In genomic region chr14:90517431-90517841, GRCh38 we compare ENCODE assay signal across 15 cellular contexts.
DNase-seq lines count a peak whose midpoint lies in the region; ATAC-seq and TF ChIP-seq lines count a peak whose summit lies in the region.
"Had no signal": no experiment of that assay in that cellular context is flagged by ENCODE, and none has a peak within 500 bp of the region (broad histone marks: within the 10 kb centered on the region; RNA-seq: fewer than 3 reads in every experiment).

No MANE protein-coding gene starts in this region.

- ATAC-seq in GM18867 (IDR thresholded peaks at IDR 0.05; ENCODE audit: unreplicated experiment) = no peak
- ATAC-seq: activated naive CD8-positive, alpha-beta T cell treated with anti-CD3 and anti-CD28 coated beads, Interleukin-2, amount 50 U/mL, for 24 hours had no signal

- peaks cover 0 to 74% (median 60%) of the 10 kb centered on the region in 4 donors for H3K4me1 ChIP-seq in sigmoid colon

- no peak overlapping the region for H3K27ac Mint-ChIP-seq in activated T-cell treated with anti-CD3 and anti-CD28 coated beads, Interleukin-2, amount 50 U/mL, for 24 hours
- H3K27ac Mint-ChIP-seq: activated naive CD8-positive, alpha-beta T cell treated with anti-CD3 and anti-CD28 coated beads, Interleukin-2, amount 50 U/mL, for 24 hours; activated T-helper 1 cell treated with anti-CD3 and anti-CD28 coated beads, Interleukin-12 subunit alpha, Interleukin-12 subunit beta, Interleukin-2, Interleukin-4 antibody, amounts not matched to agents 30 ng/mL and 10 ng/mL and 1 ng/mL, durations not matched to agents 14 hours and 24 hours and 36 hours had no signal

- no peak for TF ChIP-seq CTCF in sigmoid colon (IDR thresholded peaks at IDR 0.05)

- H3K36me3 Mint-ChIP-seq in activated T-cell treated with anti-CD3 and anti-CD28 coated beads, Interleukin-2, amount 50 U/mL, for 24 hours (ENCODE audit: low read depth) = no peaks in the 10 kb centered on the region

- TF ChIP-seq POLR2A in sigmoid colon (IDR thresholded peaks at IDR 0.05) = no peak

- no peak for TF ChIP-seq EP300 in sigmoid colon (IDR thresholded peaks at IDR 0.05)

- H3K4me3 ChIP-seq in sigmoid colon = no peak overlapping the region
- H3K4me3 ChIP-seq: SJCRH30 had no signal

- WGBS in sigmoid colon, 2 donors = 26 to 65% methylated on average over 10 of the region's 10 CpGs

- no peaks in the 10 kb centered on the region for H3K9me3 ChIP-seq in sigmoid colon
- H3K9me3 ChIP-seq: SJCRH30 had no signal

- H3K4me1 Mint-ChIP-seq in activated T-cell treated with anti-CD3 and anti-CD28 coated beads, Interleukin-2, amount 50 U/mL, for 24 hours (ENCODE audit: low read depth) = no peaks in the 10 kb centered on the region
- H3K4me1 Mint-ChIP-seq: activated naive CD8-positive, alpha-beta T cell treated with anti-CD3 and anti-CD28 coated beads, Interleukin-2, amount 50 U/mL, for 24 hours had no signal

- peak; percentile 66 for DNase-seq in DMS79 (lab: John Stamatoyannopoulos, UW)
- peak; percentile 34 for DNase-seq in NCI-H69 (lab: John Stamatoyannopoulos, UW)
- DNase-seq in sigmoid colon = no peak
- no peak for DNase-seq in glomerular visceral epithelial cell (ENCODE audit: extremely low spot score)
- no peak for DNase-seq in activated T-cell treated with anti-CD3 and anti-CD28 coated beads, Interleukin-2, amount 50 U/mL, for 24 hours
- no peak for DNase-seq in mesenteric fat pad (ENCODE audit: low spot score)
- DNase-seq: activated CD4-positive, CD25-positive, alpha-beta regulatory T cell; activated naive CD8-positive, alpha-beta T cell treated with anti-CD3 and anti-CD28 coated beads, Interleukin-2, amount 50 U/mL, for 24 hours; effector memory CD4-positive, alpha-beta T cell; HCEC 1CT; NCI-H1694; SJCRH30 had no signal

- no peaks in the 10 kb centered on the region for H3K36me3 ChIP-seq in sigmoid colon
- H3K36me3 ChIP-seq: SJCRH30 had no signal

- no peak overlapping the region for H3K4me3 Mint-ChIP-seq in activated T-cell treated with anti-CD3 and anti-CD28 coated beads, Interleukin-2, amount 50 U/mL, for 24 hours
- H3K4me3 Mint-ChIP-seq: activated naive CD8-positive, alpha-beta T cell treated with anti-CD3 and anti-CD28 coated beads, Interleukin-2, amount 50 U/mL, for 24 hours; activated T-helper 1 cell treated with anti-CD3 and anti-CD28 coated beads, Interleukin-12 subunit alpha, Interleukin-12 subunit beta, Interleukin-2, Interleukin-4 antibody, amounts not matched to agents 30 ng/mL and 10 ng/mL and 1 ng/mL, durations not matched to agents 14 hours and 24 hours and 36 hours had no signal

- peak overlapping the region; percentile 71 for H3K27ac ChIP-seq in layer of hippocampus (ENCODE audit: low read depth, low read length)
- H3K27ac ChIP-seq in sigmoid colon = peak overlapping the region; percentile 70 to 90 (median 80)
- H3K27ac ChIP-seq: SJCRH30 had no signal

- H3K9me3 Mint-ChIP-seq in activated T-cell treated with anti-CD3 and anti-CD28 coated beads, Interleukin-2, amount 50 U/mL, for 24 hours = no peaks in the 10 kb centered on the region
- H3K9me3 Mint-ChIP-seq: activated naive CD8-positive, alpha-beta T cell treated with anti-CD3 and anti-CD28 coated beads, Interleukin-2, amount 50 U/mL, for 24 hours; activated T-helper 1 cell treated with anti-CD3 and anti-CD28 coated beads, Interleukin-12 subunit alpha, Interleukin-12 subunit beta, Interleukin-2, Interleukin-4 antibody, amounts not matched to agents 30 ng/mL and 10 ng/mL and 1 ng/mL, durations not matched to agents 14 hours and 24 hours and 36 hours had no signal

- intact Hi-C loops in sigmoid colon (cut with DNase I) = loop anchor here (10.0 kb wide), 1 partner anchor 213 kb away; no protein-coding TSS in a partner anchor

- no peaks in the 10 kb centered on the region for H3K27me3 Mint-ChIP-seq in activated T-cell treated with anti-CD3 and anti-CD28 coated beads, Interleukin-2, amount 50 U/mL, for 24 hours
- H3K27me3 Mint-ChIP-seq: activated naive CD8-positive, alpha-beta T cell treated with anti-CD3 and anti-CD28 coated beads, Interleukin-2, amount 50 U/mL, for 24 hours had no signal

- H3K27me3 ChIP-seq in layer of hippocampus (ENCODE audit: control insufficient read depth, insufficient read depth, low read length) (no peaks in the 10 kb centered on the region), sigmoid colon (no peaks in the 10 kb centered on the region)
- H3K27me3 ChIP-seq: SJCRH30 had no signal

Comparison
In these comparisons a context has a peak if more than half of its experiments do, and no peak if none do; other contexts are left out.
1. DNase-seq: peak in DMS79 (single experiment) and NCI-H69 (single experiment); none in sigmoid colon (single experiment), glomerular visceral epithelial cell (single experiment), activated T-cell treated with anti-CD3 and anti-CD28 coated beads, Interleukin-2, amount 50 U/mL, for 24 hours (single experiment) and mesenteric fat pad (single experiment).